In the genomic region with DNA sequence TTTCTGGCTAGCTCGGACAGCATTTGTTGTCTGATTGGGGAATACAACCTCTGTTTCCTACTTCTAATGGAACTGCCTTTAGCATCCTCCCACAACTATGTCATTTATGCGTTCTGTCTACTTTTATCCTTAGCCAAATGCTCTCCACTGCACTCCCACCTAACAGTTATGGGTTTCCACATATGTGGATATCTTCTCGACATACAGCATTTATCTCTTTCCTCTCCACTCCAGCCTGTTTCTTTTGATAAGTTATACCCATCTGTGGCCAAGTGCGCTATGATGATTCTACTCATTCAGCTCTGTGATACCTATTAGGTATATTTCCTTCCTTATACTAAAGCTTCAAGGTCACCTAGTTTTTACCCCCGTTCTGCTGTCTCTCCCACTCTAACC, we compare ENCODE assay signal across 29 cellular contexts.
"Had no signal": no experiment of that assay in that cellular context is flagged by ENCODE, and none has a peak within 500 bp of the region (broad histone marks: within the 10 kb centered on the region; RNA-seq: fewer than 3 reads in every experiment).

No MANE protein-coding gene starts in this region.

- H3K36me3 Mint-ChIP-seq: immature natural killer cell; naive B cell; natural killer cell treated with Interleukin-12 subunit alpha and Interleukin-12 subunit beta and Interleukin-15 and Interleukin-18, amount 100 ng/mL, for 72 hours; stimulated activated naive B cell treated with anti-CD40 and anti-IgM and Interleukin-4, amounts not matched to agents 10 μg/mL and 1 μg/mL and 100 μg/mL, for 72 hours; type B pancreatic cell had no signal

- H3K4me3 Mint-ChIP-seq: immature natural killer cell; naive B cell; natural killer cell treated with Interleukin-12 subunit alpha and Interleukin-12 subunit beta and Interleukin-15 and Interleukin-18, amount 100 ng/mL, for 72 hours; neural crest cell; stimulated activated naive B cell treated with anti-CD40 and anti-IgM and Interleukin-4, amounts not matched to agents 10 μg/mL and 1 μg/mL and 100 μg/mL, for 72 hours; type B pancreatic cell had no signal

- H3K27me3 Mint-ChIP-seq: type B pancreatic cell had no signal

- H3K27ac ChIP-seq: left lung, lower lobe of right lung, pancreas, prostate gland, skin epidermis, stomach, suprapubic skin, uterus had no signal

- H3K4me3 ChIP-seq: left lung, lower lobe of right lung, pancreas, prostate gland, skin epidermis, stomach, suprapubic skin, tibial nerve, uterus had no signal

- H3K27me3 ChIP-seq: left lung, pancreas, stomach, suprapubic skin, tibial nerve, uterus had no signal

- DNase-seq: hypothalamus; immature natural killer cell; kidney; left colon; left lung; lower lobe of right lung; mammary epithelial cell; mesenchymal stem cell; naive B cell; nucleus accumbens; pancreas; posterior cingulate gyrus; retina; right cardiac atrium; stimulated activated CD4-positive, alpha-beta T cell treated with anti-CD3 and anti-CD28 coated beads, Interleukin-12 subunit alpha, Interleukin-12 subunit beta, amount 100 ng/mL, for 4 hours; stimulated activated CD4-positive, alpha-beta T cell treated with anti-CD3 and anti-CD28 coated beads, Interleukin-15, amount 100 ng/mL, for 24 hours; stimulated activated CD4-positive, alpha-beta T cell treated with anti-CD3 and anti-CD28 coated beads, Interleukin-2, amount 100 ng/mL, for 24 hours; stimulated activated CD4-positive, alpha-beta T cell treated with anti-CD3 and anti-CD28 coated beads, Interleukin-4, amount 100 ng/mL, for 1 hour; stimulated activated naive B cell treated with anti-CD40 and anti-IgM and Interleukin-4, amounts not matched to agents 10 μg/mL and 1 μg/mL and 100 μg/mL, for 72 hours; stimulated activated naive CD8-positive, alpha-beta T cell treated with anti-CD3 and anti-CD28 coated beads, Interleukin-15, Interleukin-2, amounts not matched to agents 100 U/mL and 50 U/mL, for 24 hours; stomach; uterus had no signal

- H3K4me1 ChIP-seq: left lung, lower lobe of right lung, pancreas, prostate gland, stomach, suprapubic skin, uterus had no signal

- H3K4me1 Mint-ChIP-seq: naive B cell; neural crest cell; stimulated activated naive B cell treated with anti-CD40 and anti-IgM and Interleukin-4, amounts not matched to agents 10 μg/mL and 1 μg/mL and 100 μg/mL, for 72 hours had no signal

- H3K27ac Mint-ChIP-seq: immature natural killer cell; naive B cell; natural killer cell treated with Interleukin-12 subunit alpha and Interleukin-12 subunit beta and Interleukin-15 and Interleukin-18, amount 100 ng/mL, for 72 hours; stimulated activated naive B cell treated with anti-CD40 and anti-IgM and Interleukin-4, amounts not matched to agents 10 μg/mL and 1 μg/mL and 100 μg/mL, for 72 hours; type B pancreatic cell had no signal

- H3K36me3 ChIP-seq: left lung, lower lobe of right lung, pancreas, prostate gland, stomach, suprapubic skin, tibial nerve, uterus had no signal

- ATAC-seq: left colon; left lung; lower lobe of right lung; natural killer cell treated with Interleukin-12 subunit alpha and Interleukin-12 subunit beta and Interleukin-15 and Interleukin-18, amount 100 ng/mL, for 72 hours; pancreas; right cardiac atrium; stimulated activated naive B cell treated with anti-CD40 and anti-IgM and Interleukin-4, amounts not matched to agents 10 μg/mL and 1 μg/mL and 100 μg/mL, for 72 hours; stimulated activated naive CD8-positive, alpha-beta T cell treated with anti-CD3 and anti-CD28 coated beads, Interleukin-15, Interleukin-2, amounts not matched to agents 100 U/mL and 50 U/mL, for 24 hours had no signal

- H3K9me3 ChIP-seq: pancreas, prostate gland, suprapubic skin, uterus had no signal

- H3K9me3 Mint-ChIP-seq: immature natural killer cell; natural killer cell treated with Interleukin-12 subunit alpha and Interleukin-12 subunit beta and Interleukin-15 and Interleukin-18, amount 100 ng/mL, for 72 hours; stimulated activated naive B cell treated with anti-CD40 and anti-IgM and Interleukin-4, amounts not matched to agents 10 μg/mL and 1 μg/mL and 100 μg/mL, for 72 hours; type B pancreatic cell had no signal
